In the genomic region with DNA sequence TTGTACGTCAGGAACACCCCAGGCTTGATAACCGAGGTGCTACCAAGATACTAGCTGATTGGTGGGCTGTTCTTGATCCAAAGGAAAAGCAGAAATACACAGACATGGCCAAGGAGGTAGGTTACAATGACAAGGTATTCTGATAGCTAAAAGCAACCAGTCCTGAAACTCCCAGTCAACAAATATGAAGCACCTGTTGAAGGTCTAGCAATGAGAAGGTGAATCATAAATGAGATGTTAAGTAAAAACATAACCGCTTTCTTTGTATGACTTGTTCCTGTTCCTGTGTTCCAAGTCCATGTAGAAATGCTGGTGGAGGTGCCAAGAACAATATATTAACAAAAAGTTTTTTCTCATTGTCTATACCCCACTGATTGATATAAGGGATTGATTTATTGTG, we compare ENCODE assay signal across 27 cellular contexts.
"Had no signal": no experiment of that assay in that cellular context is flagged by ENCODE, and none has a peak within 500 bp of the region (broad histone marks: within the 10 kb centered on the region; RNA-seq: fewer than 3 reads in every experiment).

No MANE protein-coding gene starts in this region.

- H3K4me3 Mint-ChIP-seq: naive thymus-derived CD4-positive, alpha-beta T cell; nephron; neural progenitor cell; stimulated activated naive B cell treated with anti-CD40 and anti-IgM and Interleukin-4, amounts not matched to agents 10 μg/mL and 1 μg/mL and 100 μg/mL, for 72 hours; stimulated activated naive CD8-positive, alpha-beta T cell treated with anti-CD3 and anti-CD28 coated beads, Interleukin-15, Interleukin-2, amounts not matched to agents 100 ng/mL and 50 ng/mL, for 24 hours had no signal

- DNase-seq: dermis blood vessel endothelial cell; effector memory CD4-positive, alpha-beta T cell; erythroblast; esophagus squamous epithelium; glutamatergic neuron; heart right ventricle; hippocampal formation; left cardiac atrium; left lung; mesendoderm; midbrain; naive thymus-derived CD4-positive, alpha-beta T cell; right lobe of liver; small intestine; stimulated activated CD4-positive, alpha-beta T cell treated with anti-CD3 and anti-CD28 coated beads, Interleukin-15, amount 100 ng/mL, for 24 hours; stimulated activated CD4-positive, alpha-beta T cell treated with anti-CD3 and anti-CD28 coated beads, Interleukin-2, amount 100 ng/mL, for 48 hours; stimulated activated naive B cell treated with anti-CD40 and anti-IgM and Interleukin-4, amounts not matched to agents 10 μg/mL and 1 μg/mL and 100 μg/mL, for 72 hours; upper lobe of right lung; uterus had no signal

- H3K4me1 ChIP-seq: esophagus squamous epithelium, upper lobe of right lung, uterus had no signal

- H3K27me3 ChIP-seq: esophagus squamous epithelium, heart right ventricle, left lung, neural progenitor cell, right lobe of liver, tibial nerve, upper lobe of right lung, uterus had no signal

- H3K27ac ChIP-seq: esophagus squamous epithelium, heart right ventricle, left lung, neural progenitor cell, parathyroid adenoma, right lobe of liver, thoracic aorta, tibial nerve, upper lobe of right lung, uterus had no signal

- H3K27me3 Mint-ChIP-seq: naive thymus-derived CD4-positive, alpha-beta T cell; progenitor cell of endocrine pancreas; stimulated activated naive B cell treated with anti-CD40 and anti-IgM and Interleukin-4, amounts not matched to agents 10 μg/mL and 1 μg/mL and 100 μg/mL, for 72 hours; stimulated activated naive CD8-positive, alpha-beta T cell treated with anti-CD3 and anti-CD28 coated beads, Interleukin-15, Interleukin-2, amounts not matched to agents 100 ng/mL and 50 ng/mL, for 24 hours had no signal

- H3K4me3 ChIP-seq: esophagus squamous epithelium, heart right ventricle, left lung, neural progenitor cell, right lobe of liver, thoracic aorta, tibial nerve, upper lobe of right lung, uterus had no signal

- H3K27ac Mint-ChIP-seq: naive thymus-derived CD4-positive, alpha-beta T cell; nephron; neural progenitor cell; progenitor cell of endocrine pancreas; stimulated activated naive B cell treated with anti-CD40 and anti-IgM and Interleukin-4, amounts not matched to agents 10 μg/mL and 1 μg/mL and 100 μg/mL, for 72 hours; stimulated activated naive CD8-positive, alpha-beta T cell treated with anti-CD3 and anti-CD28 coated beads, Interleukin-15, Interleukin-2, amounts not matched to agents 100 ng/mL and 50 ng/mL, for 24 hours had no signal

- ATAC-seq: heart right ventricle; left cardiac atrium; left lung; naive thymus-derived CD4-positive, alpha-beta T cell; right lobe of liver; stimulated activated naive B cell treated with anti-CD40 and anti-IgM and Interleukin-4, amounts not matched to agents 10 μg/mL and 1 μg/mL and 100 μg/mL, for 72 hours; upper lobe of right lung had no signal

- H3K9me3 Mint-ChIP-seq: naive thymus-derived CD4-positive, alpha-beta T cell; nephron; neural progenitor cell; stimulated activated naive CD8-positive, alpha-beta T cell treated with anti-CD3 and anti-CD28 coated beads, Interleukin-15, Interleukin-2, amounts not matched to agents 100 ng/mL and 50 ng/mL, for 24 hours had no signal

- FAIRE-seq: islet of Langerhans, small intestine had no signal

- H3K4me1 Mint-ChIP-seq: nephron, neural progenitor cell had no signal

- H3K36me3 ChIP-seq: neural progenitor cell, right lobe of liver, uterus had no signal

- H3K9me3 ChIP-seq: esophagus squamous epithelium, heart right ventricle, left lung, right lobe of liver, thoracic aorta, tibial nerve, upper lobe of right lung, uterus had no signal
